In the genomic region with DNA sequence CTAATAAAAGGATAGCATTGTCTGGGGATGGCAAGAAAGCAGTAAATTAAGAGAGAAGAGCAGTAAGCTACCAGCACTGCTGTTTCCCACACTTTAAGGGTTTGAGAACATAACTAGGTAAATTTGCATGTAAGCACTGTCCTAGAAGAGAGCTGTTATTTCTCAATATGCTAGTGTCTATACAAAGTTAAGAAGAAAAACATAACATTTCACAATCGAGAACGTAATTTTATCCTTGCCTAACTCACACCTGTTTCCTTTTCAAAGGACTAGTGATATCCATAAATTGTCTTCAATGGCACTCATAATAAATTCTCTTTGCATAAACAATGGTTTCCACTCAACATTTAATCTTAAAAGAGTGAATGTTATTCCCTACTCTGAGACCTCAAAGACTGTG, we compare ENCODE assay signal across 23 cellular contexts.
"Had no signal": no experiment of that assay in that cellular context is flagged by ENCODE, and none has a peak within 500 bp of the region (broad histone marks: within the 10 kb centered on the region; RNA-seq: fewer than 3 reads in every experiment).

No MANE protein-coding gene starts in this region.

- H3K4me3 Mint-ChIP-seq: endodermal cell; immature natural killer cell; naive thymus-derived CD4-positive, alpha-beta T cell; nephron progenitor cell; stimulated activated naive B cell treated with anti-CD40 and anti-IgM and Interleukin-4, amounts not matched to agents 10 μg/mL and 1 μg/mL and 100 μg/mL, for 72 hours; stimulated activated naive CD8-positive, alpha-beta T cell treated with anti-CD3 and anti-CD28 coated beads, Interleukin-15, amount 100 ng/mL, for 72 hours had no signal

- H3K4me1 ChIP-seq: colonic mucosa, gastroesophageal sphincter, psoas muscle, right lobe of liver, spleen, testis, tibial nerve had no signal

- H3K27ac ChIP-seq: colonic mucosa, gastroesophageal sphincter, neutrophil, psoas muscle, right lobe of liver, spleen, testis, tibial nerve had no signal

- H3K27me3 ChIP-seq: colonic mucosa, gastroesophageal sphincter, neutrophil, right lobe of liver, spleen, testis, tibial nerve had no signal

- H3K9me3 ChIP-seq: colonic mucosa, gastroesophageal sphincter, neutrophil, psoas muscle, right lobe of liver, testis, tibial nerve had no signal

- DNase-seq: cerebellar nuclear complex; colonic mucosa; effector CD4-positive, alpha-beta T cell; endodermal cell; glutamatergic neuron; immature natural killer cell; kidney; left cardiac atrium; naive thymus-derived CD4-positive, alpha-beta T cell; nephron progenitor cell; psoas muscle; retina; right lobe of liver; spleen; stimulated activated CD4-positive, alpha-beta T cell treated with anti-CD3 and anti-CD28 coated beads, Interleukin-15, amount 100 ng/mL, for 24 hours; stimulated activated CD4-positive, alpha-beta T cell treated with anti-CD3 and anti-CD28 coated beads, Interleukin-1b, Interleukin-23, amount 100 ng/mL, for 48 hours; stimulated activated CD4-positive, alpha-beta T cell treated with anti-CD3 and anti-CD28 coated beads, Interleukin-4, amount 100 ng/mL, for 24 hours; stimulated activated naive B cell treated with anti-CD40 and anti-IgM and Interleukin-4, amounts not matched to agents 10 μg/mL and 1 μg/mL and 100 μg/mL, for 72 hours; stimulated activated naive CD8-positive, alpha-beta T cell treated with anti-CD3 and anti-CD28 coated beads, Interleukin-15, amount 100 ng/mL, for 72 hours; testis had no signal

- H3K36me3 ChIP-seq: colonic mucosa, gastroesophageal sphincter had no signal

- H3K27ac Mint-ChIP-seq: endodermal cell; immature natural killer cell; naive thymus-derived CD4-positive, alpha-beta T cell; nephron progenitor cell; stimulated activated naive B cell treated with anti-CD40 and anti-IgM and Interleukin-4, amounts not matched to agents 10 μg/mL and 1 μg/mL and 100 μg/mL, for 72 hours; stimulated activated naive CD8-positive, alpha-beta T cell treated with anti-CD3 and anti-CD28 coated beads, Interleukin-15, amount 100 ng/mL, for 72 hours had no signal

- H3K4me1 Mint-ChIP-seq: endodermal cell; immature natural killer cell; naive thymus-derived CD4-positive, alpha-beta T cell; stimulated activated naive B cell treated with anti-CD40 and anti-IgM and Interleukin-4, amounts not matched to agents 10 μg/mL and 1 μg/mL and 100 μg/mL, for 72 hours; stimulated activated naive CD8-positive, alpha-beta T cell treated with anti-CD3 and anti-CD28 coated beads, Interleukin-15, amount 100 ng/mL, for 72 hours had no signal

- H3K27me3 Mint-ChIP-seq: naive thymus-derived CD4-positive, alpha-beta T cell; stimulated activated naive B cell treated with anti-CD40 and anti-IgM and Interleukin-4, amounts not matched to agents 10 μg/mL and 1 μg/mL and 100 μg/mL, for 72 hours; stimulated activated naive CD8-positive, alpha-beta T cell treated with anti-CD3 and anti-CD28 coated beads, Interleukin-15, amount 100 ng/mL, for 72 hours had no signal

- H3K9me3 Mint-ChIP-seq: endodermal cell; immature natural killer cell; nephron progenitor cell; stimulated activated naive B cell treated with anti-CD40 and anti-IgM and Interleukin-4, amounts not matched to agents 10 μg/mL and 1 μg/mL and 100 μg/mL, for 72 hours had no signal

- H3K4me3 ChIP-seq: colonic mucosa, gastroesophageal sphincter, psoas muscle, right lobe of liver, spleen, testis, tibial nerve had no signal
